Comparison of ENCODE assay signal across 16 cellular contexts in genomic region chr2:221532641-221533040, GRCh38. TPM values are rescaled to one million over a fixed set of nuclear protein-coding genes. Genes with fewer than 3 reads are reported as not detected.
DNase-seq lines count a peak whose midpoint lies in the region; ATAC-seq and TF ChIP-seq lines count a peak whose summit lies in the region.
"Had no signal": no experiment of that assay in that cellular context is flagged by ENCODE, and none has a peak within 500 bp of the region (broad histone marks: within the 10 kb centered on the region; RNA-seq: fewer than 3 reads in every experiment).

No MANE protein-coding gene starts in this region.

- H3K36me3 ChIP-seq in colonic mucosa (no peaks in the 10 kb centered on the region), neural progenitor cell (peaks cover 14% of the 10 kb centered on the region)
- H3K36me3 ChIP-seq: BLaER1 treated with 17β-estradiol and CSF1 and Interleukin-3, amounts not matched to agents 10 nM and 100 nM had no signal

- H3K4me1 ChIP-seq in colonic mucosa (peaks cover 10% of the 10 kb centered on the region), neural progenitor cell (peaks cover 73% of the 10 kb centered on the region)

- H3K4me3 ChIP-seq in colonic mucosa (no peak overlapping the region), neural progenitor cell (no peak overlapping the region)
- H3K4me3 ChIP-seq: BLaER1 treated with 17β-estradiol and CSF1 and Interleukin-3, amounts not matched to agents 10 nM and 100 nM had no signal

- H4K20me1 ChIP-seq in neural progenitor cell (ENCODE audit: low read depth), result peaks cover 100% of the 10 kb centered on the region
- H4K20me1 ChIP-seq: BLaER1 treated with 17β-estradiol and CSF1 and Interleukin-3, amounts not matched to agents 10 nM and 100 nM had no signal

- H3K27me3 Mint-ChIP-seq in CD4-positive, alpha-beta T cell, result no peaks in the 10 kb centered on the region
- H3K27me3 Mint-ChIP-seq in IgD-negative memory B cell (peaks cover 3% of the 10 kb centered on the region), neural progenitor cell (ENCODE audit: insufficient read depth, low read depth) (no peaks in the 10 kb centered on the region)

- CTCF ChIA-PET in CD4-positive, alpha-beta T cell (lab: Charles Lee), result no interaction called here

- peak overlapping the region; percentile 30 for H3K27ac Mint-ChIP-seq in CD4-positive, alpha-beta T cell
- H3K27ac Mint-ChIP-seq in IgD-negative memory B cell, result peak overlapping the region in 2 of 3 donors; percentile 1 to 47
- no peak overlapping the region for H3K27ac Mint-ChIP-seq in neural progenitor cell
- H3K27ac Mint-ChIP-seq: HFFc6 had no signal

- ATAC-seq in CD4-positive, alpha-beta T cell (ENCODE audit: poor library complexity), result no peak
- no peak for ATAC-seq in GM18505 (IDR thresholded peaks at IDR 0.05; ENCODE audit: unreplicated experiment)
- no peak for ATAC-seq in HG02870 (IDR thresholded peaks at IDR 0.05; ENCODE audit: unreplicated experiment)
- no peak for ATAC-seq in GM18502 (IDR thresholded peaks at IDR 0.05; ENCODE audit: poor library complexity, unreplicated experiment)

- H3K27me3 ChIP-seq in CD4-positive, alpha-beta T cell (ENCODE audit: control insufficient read depth, insufficient read depth, low read length), result no peaks in the 10 kb centered on the region
- H3K27me3 ChIP-seq in colonic mucosa (no peaks in the 10 kb centered on the region), neural progenitor cell (no peaks in the 10 kb centered on the region)
- H3K27me3 ChIP-seq: BLaER1 treated with 17β-estradiol and CSF1 and Interleukin-3, amounts not matched to agents 10 nM and 100 nM had no signal

- H3K4me2 ChIP-seq in neural progenitor cell, result peak overlapping the region; percentile 1
- H3K4me2 ChIP-seq: BLaER1 treated with 17β-estradiol and CSF1 and Interleukin-3, amounts not matched to agents 10 nM and 100 nM had no signal

- H3K9ac ChIP-seq in colonic mucosa (ENCODE audit: low read depth in 2 of 2, low read length in 2 of 2), result no peak overlapping the region
- no peak overlapping the region for H3K9ac ChIP-seq in neural progenitor cell
- H3K9ac ChIP-seq: BLaER1 treated with 17β-estradiol and CSF1 and Interleukin-3, amounts not matched to agents 10 nM and 100 nM had no signal

- TF ChIP-seq CTCF in CD4-positive, alpha-beta T cell (IDR thresholded peaks at IDR 0.05), result no peak
- TF ChIP-seq CTCF in colonic mucosa (IDR thresholded peaks at IDR 0.05) (no peak), neural progenitor cell (IDR thresholded peaks at IDR 0.05) (no peak)

- POLR2A ChIA-PET in CD4-positive, alpha-beta T cell (lab: Charles Lee), result interaction anchor here (0.8 kb wide), 2 partner anchors 14 to 15 kb away, joined by 3 read pairs; no protein-coding TSS in a partner anchor

- H3F3A ChIP-seq in neural progenitor cell (ENCODE audit: low read depth), result peaks cover 15% of the 10 kb centered on the region

- no peak overlapping the region for H2AFZ ChIP-seq in neural progenitor cell (replicated peaks)

- H3K36me3 Mint-ChIP-seq in CD4-positive, alpha-beta T cell (ENCODE audit: low read depth), result peaks cover 5% of the 10 kb centered on the region
- H3K36me3 Mint-ChIP-seq in IgD-negative memory B cell (peaks cover 12% of the 10 kb centered on the region), neural progenitor cell (peaks cover 10% of the 10 kb centered on the region)
- H3K36me3 Mint-ChIP-seq: CD4-positive, CD25-positive, alpha-beta regulatory T cell had no signal

- H3K9me3 ChIP-seq in CD4-positive, alpha-beta T cell (ENCODE audit: control insufficient read depth, low read length), result no peaks in the 10 kb centered on the region
- H3K9me3 ChIP-seq in colonic mucosa (no peaks in the 10 kb centered on the region), neural progenitor cell (ENCODE audit: low read depth) (no peaks in the 10 kb centered on the region)
- H3K9me3 ChIP-seq: BLaER1 treated with 17β-estradiol and CSF1 and Interleukin-3, amounts not matched to agents 10 nM and 100 nM had no signal

- H3K4me1 Mint-ChIP-seq in CD4-positive, alpha-beta T cell (ENCODE audit: low read depth), result peaks cover 78% of the 10 kb centered on the region
- peaks cover 27 to 50% (median 42%) of the 10 kb centered on the region in 3 donors for H3K4me1 Mint-ChIP-seq in IgD-negative memory B cell
- H3K4me1 Mint-ChIP-seq in neural progenitor cell, result peaks cover 43% of the 10 kb centered on the region

- no peak overlapping the region for H3K27ac ChIP-seq in CD4-positive, alpha-beta T cell (ENCODE audit: low read depth, low read length)
- H3K27ac ChIP-seq in colonic mucosa (peak overlapping the region; percentile 17), neural progenitor cell (peak overlapping the region; percentile 21)
- H3K27ac ChIP-seq: BLaER1 treated with 17β-estradiol and CSF1 and Interleukin-3, amounts not matched to agents 10 nM and 100 nM had no signal

- peaks cover 100% of the 10 kb centered on the region for H3K79me2 ChIP-seq in neural progenitor cell (ENCODE audit: low read depth)

- intact Hi-C loops in CD4-positive, alpha-beta T cell (cut with DNase I, micrococcal nuclease), result loop anchor here in 1 of 2 experiments (5.0 kb wide), 1 partner anchor 35 kb away; no protein-coding TSS in a partner anchor
- intact Hi-C loops in colonic mucosa (cut with DNase I), result no loop called here

- no peaks in the 10 kb centered on the region for H3K9me3 Mint-ChIP-seq in CD4-positive, alpha-beta T cell
- H3K9me3 Mint-ChIP-seq in IgD-negative memory B cell (no peaks in the 10 kb centered on the region), neural progenitor cell (no peaks in the 10 kb centered on the region)
- H3K9me3 Mint-ChIP-seq: HFFc6 had no signal

- DNase-seq in CD4-positive, alpha-beta T cell, result no peak
- DNase-seq in colonic mucosa (no peak), neural progenitor cell (ENCODE audit: low spot score) (no peak), H4 (ENCODE audit: low spot score) (no peak)
- DNase-seq: 8988T; ACHN; CD4-positive, CD25-positive, alpha-beta regulatory T cell; COR-L47; HCEC 1CT; HFFc6; KBM-7 had no signal

- TF ChIP-seq POLR2A in GM18505 (IDR thresholded peaks at IDR 0.05; ENCODE audit: borderline replicate concordance, extremely low read depth, insufficient read depth, insufficient read length), result no peak

- H3K4me3 Mint-ChIP-seq in CD4-positive, alpha-beta T cell, result no peak overlapping the region
- H3K4me3 Mint-ChIP-seq in IgD-negative memory B cell (no peak overlapping the region), neural progenitor cell (no peak overlapping the region)
- H3K4me3 Mint-ChIP-seq: CD4-positive, CD25-positive, alpha-beta regulatory T cell; HFFc6 had no signal

RNA-seq across cellular contexts. Expression of gene EPHA4, which starts 39.5 kb away (rescaled TPM):
- total RNA-seq in CD4-positive, alpha-beta T cell, result 10 to 100 TPM; 85.7 to 86.5 TPM
- polyA plus RNA-seq in IgD-negative memory B cell, result 29.3 TPM
- total RNA-seq in colonic mucosa (10 to 100 TPM in 1 of 2 donors, 1 to 10 TPM in 1; 8.9 to 17.1 TPM), neural progenitor cell (ENCODE audit: low replicate concordance) (300 and 323 TPM in 2 replicates)
- 103 and 110 TPM in 2 replicates for total RNA-seq in H4 (2014; rRNA removed; shearing (Covaris generic))
